8 cellular contexts compared by ENCODE assay signal in the genomic region with DNA sequence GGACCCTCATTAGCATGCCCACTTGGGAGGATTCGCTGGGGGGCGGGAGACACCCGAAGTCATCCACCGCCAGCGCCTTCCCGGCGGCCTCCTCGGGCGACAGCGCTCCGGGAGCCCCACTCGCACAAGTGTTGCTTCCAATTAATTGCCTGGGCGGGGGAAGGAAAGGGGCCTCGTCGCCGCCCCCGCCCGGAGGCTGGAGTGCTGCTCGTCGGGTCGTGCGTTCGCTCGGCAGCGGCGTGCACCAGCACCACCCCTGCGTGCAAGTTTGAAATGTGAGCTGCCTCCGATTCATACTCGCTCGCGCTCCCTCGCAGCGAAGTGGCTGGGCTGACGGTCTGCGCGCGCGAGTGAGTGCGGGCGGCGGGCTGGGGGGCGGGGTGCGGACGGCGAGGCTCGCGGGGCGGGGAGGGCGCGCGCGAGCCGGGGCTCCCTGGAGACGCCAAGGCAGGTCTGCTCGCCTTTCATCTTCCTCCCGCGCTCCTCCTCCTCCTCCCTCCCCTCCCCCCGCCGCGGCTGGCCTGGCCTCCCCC.
DNase-seq lines count a peak whose midpoint lies in the region; ATAC-seq and TF ChIP-seq lines count a peak whose summit lies in the region.

No MANE protein-coding gene starts in this region.

- TF ChIP-seq CTCF in GM10248 (IDR thresholded peaks at IDR 0.05; ENCODE audit: control extremely low read depth, extremely low read depth, low read depth, missing control alignments) (no peak), mucosa of descending colon (IDR thresholded peaks at IDR 0.05) (no peak)

- H3K9me3 ChIP-seq in mucosa of descending colon = no peaks in the 10 kb centered on the region

- POLR2A ChIA-PET in GM10248 (lab: Yijun Ruan, JAX) = interaction anchor here (0.9 to 1.1 kb wide), 2 partner anchors 9 to 44 kb away, joined by 4 read pairs; no protein-coding TSS in a partner anchor

- H3K36me3 ChIP-seq in mucosa of descending colon (ENCODE audit: low read depth) = no peaks in the 10 kb centered on the region

- H3K27ac ChIP-seq in epithelial cell of prostate = peak overlapping the region; percentile 13

- DNase-seq in GM10248 (ENCODE audit: extremely low spot score) = peak; percentile 78
- DNase-seq in NCI-H2171 treated with DMSO at 0.1 percent for 48 hours (lab: John Stamatoyannopoulos, UW) = peak; percentile 85
- peak; percentile 49 for DNase-seq in activated CD8-positive, alpha-beta memory T cell treated with anti-CD3 and anti-CD28 coated beads, Interleukin-2, amount 50 U/mL, for 4 hours
- DNase-seq in epithelial cell of prostate (ENCODE audit: low read depth, low spot score) = no peak
- peak in 2 of 3 donors; percentile 40 to 68 for DNase-seq in mucosa of descending colon
- peak; percentile 73 for DNase-seq in stimulated activated naive CD8-positive, alpha-beta T cell treated with anti-CD3 and anti-CD28 coated beads, Interleukin-15, Interleukin-2, amounts not matched to agents 100 U/mL and 50 U/mL, for 24 hours
- no peak for DNase-seq in DMS114 treated with DMSO at 0.1 percent for 48 hours (lab: John Stamatoyannopoulos, UW; ENCODE audit: unreplicated experiment)

- ATAC-seq in HG02588 (IDR thresholded peaks at IDR 0.05; ENCODE audit: unreplicated experiment) = peak; percentile 25
- ATAC-seq in mucosa of descending colon = peak; percentile 48
- peak; percentile 32 for ATAC-seq in stimulated activated naive CD8-positive, alpha-beta T cell treated with anti-CD3 and anti-CD28 coated beads, Interleukin-15, Interleukin-2, amounts not matched to agents 100 U/mL and 50 U/mL, for 24 hours

- no peak overlapping the region for H3K4me3 ChIP-seq in mucosa of descending colon

- peaks cover 25% of the 10 kb centered on the region for H3K4me1 ChIP-seq in mucosa of descending colon (ENCODE audit: low read depth)

- CTCF ChIA-PET in GM10248 (lab: Yijun Ruan, JAX) = no interaction called here

- intact Hi-C loops in mucosa of descending colon (cut with DNase I, micrococcal nuclease) = no loop called here

Comparison
In these comparisons a context has a peak if more than half of its experiments do, and no peak if none do; other contexts are left out.
1. DNase-seq: peak in GM10248 (single experiment), NCI-H2171 treated with DMSO at 0.1 percent for 48 hours (single experiment), activated CD8-positive, alpha-beta memory T cell treated with anti-CD3 and anti-CD28 coated beads, Interleukin-2, amount 50 U/mL, for 4 hours (single experiment), mucosa of descending colon (2 of 3) and stimulated activated naive CD8-positive, alpha-beta T cell treated with anti-CD3 and anti-CD28 coated beads, Interleukin-15, Interleukin-2, amounts not matched to agents 100 U/mL and 50 U/mL, for 24 hours (single experiment); none in epithelial cell of prostate (single experiment) and DMS114 treated with DMSO at 0.1 percent for 48 hours (single experiment).
2. Peak in every context shown above with its lines, with median percentiles within 50 percentile points of each other: ATAC-seq.